Comparison of ENCODE assay signal across 18 cellular contexts in genomic region chr1:212677136-212677535, GRCh38. TPM values are rescaled to one million over a fixed set of nuclear protein-coding genes. Genes with fewer than 3 reads are reported as not detected.
"Had no signal": no experiment of that assay in that cellular context is flagged by ENCODE, and none has a peak within 500 bp of the region (broad histone marks: within the 10 kb centered on the region; RNA-seq: fewer than 3 reads in every experiment).

No MANE protein-coding gene starts in this region.

- H3K27me3 ChIP-seq: sigmoid colon, tibial nerve, uterus had no signal

- DNase-seq: activated CD4-positive, alpha-beta T cell treated with anti-CD3 and anti-CD28 coated beads, Interleukin-2, amount 50 U/mL, for 48 hours; activated CD4-positive, CD25-positive, alpha-beta regulatory T cell treated with anti-CD3 and anti-CD28 coated beads, Interleukin-2, amount 50 U/mL, for 72 hours; activated CD8-positive, alpha-beta memory T cell treated with anti-CD3 and anti-CD28 coated beads, Interleukin-2, amount 50 U/mL, for 4 hours; activated naive CD4-positive, alpha-beta T cell treated with anti-CD3 and anti-CD28 coated beads for 36 hours; dermis blood vessel endothelial cell; heart right ventricle; midbrain; pancreas; sigmoid colon; stimulated activated CD4-positive, alpha-beta T cell treated with anti-CD3 and anti-CD28 coated beads, Interleukin-1b, Interleukin-23, amount 100 ng/mL, for 48 hours; uterus had no signal

- H3K4me3 Mint-ChIP-seq: activated naive CD4-positive, alpha-beta T cell treated with anti-CD3 and anti-CD28 coated beads for 36 hours; T-helper 2 cell treated with Interferon-gamma antibody and Interleukin-4, amounts not matched to agents 5 μg/mL and 100 μg/mL, for 36 hours had no signal

- ATAC-seq: heart right ventricle, pancreas had no signal

- H3K9me3 ChIP-seq: heart right ventricle, pancreas, sigmoid colon, tibial nerve, uterus had no signal

- H3K27ac ChIP-seq: heart right ventricle, pancreas, sigmoid colon, tibial nerve, uterus had no signal

- H3K27ac Mint-ChIP-seq: activated naive CD4-positive, alpha-beta T cell treated with anti-CD3 and anti-CD28 coated beads for 36 hours had no signal

- H3K4me3 ChIP-seq: heart right ventricle, lung, pancreas, sigmoid colon, tibial nerve, uterus had no signal

- H3K36me3 ChIP-seq: heart right ventricle, pancreas, sigmoid colon, tibial nerve, uterus had no signal

- H3K9me3 Mint-ChIP-seq: activated naive CD4-positive, alpha-beta T cell treated with anti-CD3 and anti-CD28 coated beads for 36 hours; T-helper 2 cell treated with Interferon-gamma antibody and Interleukin-4, amounts not matched to agents 5 μg/mL and 100 μg/mL, for 36 hours had no signal

- FAIRE-seq: astrocyte, bronchial epithelial cell, frontal cortex, pancreas had no signal

RNA-seq across cellular contexts. Expression of gene BATF3, which starts 22.5 kb away (rescaled TPM):
- total RNA-seq: epithelial cell of proximal tubule had no signal
